In genomic region chr1:67746299-67746698, GRCh38 we compare ENCODE assay signal across 1 cellular context.
TF ChIP-seq lines count a peak whose summit lies in the region.

No MANE protein-coding gene starts in this region.

TF ChIP-seq in IMR-90, 13 proteins besides CTCF, POLR2A, EP300 and RAD21:
- TF ChIP-seq BHLHE40 (IDR thresholded peaks at IDR 0.05; ENCODE audit: low read depth, low read length) (no peak), RCOR1 (IDR thresholded peaks at IDR 0.05; ENCODE audit: insufficient replicate concordance, low read length) (no peak), SMC3 (IDR thresholded peaks at IDR 0.05; ENCODE audit: low read depth, low read length) (no peak), MAFK (IDR thresholded peaks at IDR 0.05; ENCODE audit: low read depth, low read length) (no peak), MAZ (IDR thresholded peaks at IDR 0.05; ENCODE audit: borderline replicate concordance, low read depth, low read length) (no peak), MXI1 (IDR thresholded peaks at IDR 0.05; ENCODE audit: borderline replicate concordance, low read depth, low read length) (no peak)
